ENCODE assay signal across 2 cellular contexts in genomic region chr11:86672007-86672621, GRCh38.
TF ChIP-seq lines count a peak whose summit lies in the region.

TSS of gene ME3 (minus strand) at chr11:86672616.

TF ChIP-seq in A549, 52 proteins besides CTCF, POLR2A, EP300 and RAD21 (continued from another document and continues in another):
- 0 out of 2 replicates have a peak, but pooled peaks have one; percentile 8 for TF ChIP-seq FOSB (CRISPR knock-in tag; IDR thresholded peaks at IDR 0.05)
- TF ChIP-seq MAFK (IDR thresholded peaks at IDR 0.05; ENCODE audit: partially characterized antibody), result no peak
- no peak for TF ChIP-seq CEBPB (IDR thresholded peaks at IDR 0.05)
- TF ChIP-seq EHMT2 (IDR thresholded peaks at IDR 0.05; ENCODE audit: low read depth), result no peak
- TF ChIP-seq FOXS1 (CRISPR knock-in tag; IDR thresholded peaks at IDR 0.05), result no peak
- peak; percentile 80; the same call in 1 of the 2 replicates for TF ChIP-seq ATOH8 (CRISPR knock-in tag; IDR thresholded peaks at IDR 0.05; ENCODE audit: low read depth)
- TF ChIP-seq, protein P1, sequence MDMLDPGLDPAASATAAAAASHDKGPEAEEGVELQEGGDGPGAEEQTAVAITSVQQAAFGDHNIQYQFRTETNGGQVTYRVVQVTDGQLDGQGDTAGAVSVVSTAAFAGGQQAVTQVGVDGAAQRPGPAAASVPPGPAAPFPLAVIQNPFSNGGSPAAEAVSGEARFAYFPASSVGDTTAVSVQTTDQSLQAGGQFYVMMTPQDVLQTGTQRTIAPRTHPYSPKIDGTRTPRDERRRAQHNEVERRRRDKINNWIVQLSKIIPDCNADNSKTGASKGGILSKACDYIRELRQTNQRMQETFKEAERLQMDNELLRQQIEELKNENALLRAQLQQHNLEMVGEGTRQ (IDR thresholded peaks at IDR 0.05), result 0 out of 2 replicates have a peak, but pooled peaks have one; percentile 13
- TF ChIP-seq BCL3 (IDR thresholded peaks at IDR 0.05), result no peak
- no peak for TF ChIP-seq NR3C1 (IDR thresholded peaks at IDR 0.05)
- TF ChIP-seq HES2 (IDR thresholded peaks at IDR 0.05), result no peak
- no peak for TF ChIP-seq MYC (IDR thresholded peaks at IDR 0.05; ENCODE audit: borderline replicate concordance, low read length)
- TF ChIP-seq JUNB (IDR thresholded peaks at IDR 0.05), result no peak
- no peak for TF ChIP-seq KDM5A (IDR thresholded peaks at IDR 0.05)
- TF ChIP-seq MAZ (IDR thresholded peaks at IDR 0.05; ENCODE audit: borderline replicate concordance, low read depth, low read length), result no peak
- TF ChIP-seq, protein P2, sequence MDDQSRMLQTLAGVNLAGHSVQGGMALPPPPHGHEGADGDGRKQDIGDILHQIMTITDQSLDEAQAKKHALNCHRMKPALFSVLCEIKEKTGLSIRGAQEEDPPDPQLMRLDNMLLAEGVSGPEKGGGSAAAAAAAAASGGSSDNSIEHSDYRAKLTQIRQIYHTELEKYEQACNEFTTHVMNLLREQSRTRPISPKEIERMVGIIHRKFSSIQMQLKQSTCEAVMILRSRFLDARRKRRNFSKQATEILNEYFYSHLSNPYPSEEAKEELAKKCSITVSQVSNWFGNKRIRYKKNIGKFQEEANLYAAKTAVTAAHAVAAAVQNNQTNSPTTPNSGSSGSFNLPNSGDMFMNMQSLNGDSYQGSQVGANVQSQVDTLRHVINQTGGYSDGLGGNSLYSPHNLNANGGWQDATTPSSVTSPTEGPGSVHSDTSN (IDR thresholded peaks at IDR 0.05), result no peak
- TF ChIP-seq RNF2 (IDR thresholded peaks at IDR 0.05; ENCODE audit: borderline replicate concordance, low read depth), result peak; percentile 35; the same call in 1 of the 2 replicates
- TF ChIP-seq GATA3 (IDR thresholded peaks at IDR 0.05; ENCODE audit: borderline replicate concordance), result no peak; the same call in 1 of the 2 replicates
- no peak for TF ChIP-seq NFE2L2 (conservative IDR thresholded peaks at IDR 0.05; ENCODE audit: low read length)
- 0 out of 2 replicates have a peak, but pooled peaks have one; percentile 40 for TF ChIP-seq ZNF302 (CRISPR knock-in tag; IDR thresholded peaks at IDR 0.05)
- TF ChIP-seq FOSL2 (IDR thresholded peaks at IDR 0.05), result no peak
- TF ChIP-seq FOSL2 (CRISPR knock-in tag; IDR thresholded peaks at IDR 0.05), result no peak; the same call in 1 of the 2 replicates
- no peak for TF ChIP-seq CBX8 (IDR thresholded peaks at IDR 0.05)
- peak; percentile 32 for TF ChIP-seq PHF8 (IDR thresholded peaks at IDR 0.05; ENCODE audit: borderline replicate concordance, low read depth)
- 0 out of 2 replicates have a peak, but pooled peaks have one; percentile 8 for TF ChIP-seq EHF (CRISPR knock-in tag; IDR thresholded peaks at IDR 0.05)
- no peak for TF ChIP-seq SREBF2 (IDR thresholded peaks at IDR 0.05)
- peak; percentile 31; the same call in 1 of the 2 replicates for TF ChIP-seq HOXB13 (CRISPR knock-in tag; IDR thresholded peaks at IDR 0.05; ENCODE audit: low read depth)
- TF ChIP-seq HOXA7 (CRISPR knock-in tag; IDR thresholded peaks at IDR 0.05), result no peak
- TF ChIP-seq JUN (IDR thresholded peaks at IDR 0.05), result peak; percentile 19 to 80; a peak in 2 of 5 replicates
- TF ChIP-seq, protein P3, sequence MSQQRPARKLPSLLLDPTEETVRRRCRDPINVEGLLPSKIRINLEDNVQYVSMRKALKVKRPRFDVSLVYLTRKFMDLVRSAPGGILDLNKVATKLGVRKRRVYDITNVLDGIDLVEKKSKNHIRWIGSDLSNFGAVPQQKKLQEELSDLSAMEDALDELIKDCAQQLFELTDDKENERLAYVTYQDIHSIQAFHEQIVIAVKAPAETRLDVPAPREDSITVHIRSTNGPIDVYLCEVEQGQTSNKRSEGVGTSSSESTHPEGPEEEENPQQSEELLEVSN (IDR thresholded peaks at IDR 0.05; ENCODE audit: borderline replicate concordance, low read depth), result peak; percentile 88
- TF ChIP-seq HOXB5 (CRISPR knock-in tag; IDR thresholded peaks at IDR 0.05), result peak; percentile 65
- TF ChIP-seq, protein P4, sequence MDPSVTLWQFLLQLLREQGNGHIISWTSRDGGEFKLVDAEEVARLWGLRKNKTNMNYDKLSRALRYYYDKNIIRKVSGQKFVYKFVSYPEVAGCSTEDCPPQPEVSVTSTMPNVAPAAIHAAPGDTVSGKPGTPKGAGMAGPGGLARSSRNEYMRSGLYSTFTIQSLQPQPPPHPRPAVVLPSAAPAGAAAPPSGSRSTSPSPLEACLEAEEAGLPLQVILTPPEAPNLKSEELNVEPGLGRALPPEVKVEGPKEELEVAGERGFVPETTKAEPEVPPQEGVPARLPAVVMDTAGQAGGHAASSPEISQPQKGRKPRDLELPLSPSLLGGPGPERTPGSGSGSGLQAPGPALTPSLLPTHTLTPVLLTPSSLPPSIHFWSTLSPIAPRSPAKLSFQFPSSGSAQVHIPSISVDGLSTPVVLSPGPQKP (IDR thresholded peaks at IDR 0.05; ENCODE audit: low read depth, low read length), result no peak

TF ChIP-seq in HepG2, 621 proteins besides CTCF, POLR2A, EP300 and RAD21 (continued from another document and continues in another):
- TF ChIP-seq, protein P5, sequence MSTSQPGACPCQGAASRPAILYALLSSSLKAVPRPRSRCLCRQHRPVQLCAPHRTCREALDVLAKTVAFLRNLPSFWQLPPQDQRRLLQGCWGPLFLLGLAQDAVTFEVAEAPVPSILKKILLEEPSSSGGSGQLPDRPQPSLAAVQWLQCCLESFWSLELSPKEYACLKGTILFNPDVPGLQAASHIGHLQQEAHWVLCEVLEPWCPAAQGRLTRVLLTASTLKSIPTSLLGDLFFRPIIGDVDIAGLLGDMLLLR (CRISPR knock-in tag; IDR thresholded peaks at IDR 0.05), result 0 out of 2 replicates have a peak, but pooled peaks have one; percentile 35
- TF ChIP-seq ATF2 (CRISPR knock-in tag; IDR thresholded peaks at IDR 0.05) (0 out of 2 replicates have a peak, but pooled peaks have one; percentile 10), IRF2 (CRISPR knock-in tag; IDR thresholded peaks at IDR 0.05) (0 out of 2 replicates have a peak, but pooled peaks have one; percentile 18), PHF8 (CRISPR knock-in tag; IDR thresholded peaks at IDR 0.05) (0 out of 2 replicates have a peak, but pooled peaks have one; percentile 29), PCBP1 (IDR thresholded peaks at IDR 0.05; ENCODE audit: borderline replicate concordance, low read depth, low read length) (0 out of 2 replicates have a peak, but pooled peaks have one; percentile 27), ZBTB7B (CRISPR knock-in tag; IDR thresholded peaks at IDR 0.05) (0 out of 2 replicates have a peak, but pooled peaks have one; percentile 31), ZBTB40 (IDR thresholded peaks at IDR 0.05) (no peak), ZBTB40 (CRISPR knock-in tag; IDR thresholded peaks at IDR 0.05) (no peak), ZBTB1 (CRISPR knock-in tag; IDR thresholded peaks at IDR 0.05; ENCODE audit: borderline replicate concordance) (no peak), ZNF891 (CRISPR knock-in tag; IDR thresholded peaks at IDR 0.05) (no peak), ZNF777 (CRISPR knock-in tag; IDR thresholded peaks at IDR 0.05) (no peak), ZNF687 (CRISPR knock-in tag; IDR thresholded peaks at IDR 0.05) (peak; percentile 53), ZNF652 (CRISPR knock-in tag; IDR thresholded peaks at IDR 0.05; ENCODE audit: borderline replicate concordance, low read depth) (peak; percentile 60)
- TF ChIP-seq, protein P6, sequence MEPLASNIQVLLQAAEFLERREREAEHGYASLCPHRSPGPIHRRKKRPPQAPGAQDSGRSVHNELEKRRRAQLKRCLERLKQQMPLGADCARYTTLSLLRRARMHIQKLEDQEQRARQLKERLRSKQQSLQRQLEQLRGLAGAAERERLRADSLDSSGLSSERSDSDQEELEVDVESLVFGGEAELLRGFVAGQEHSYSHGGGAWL (CRISPR knock-in tag; IDR thresholded peaks at IDR 0.05), result 0 out of 2 replicates have a peak, but pooled peaks have one; percentile 31
- TF ChIP-seq, protein P7, sequence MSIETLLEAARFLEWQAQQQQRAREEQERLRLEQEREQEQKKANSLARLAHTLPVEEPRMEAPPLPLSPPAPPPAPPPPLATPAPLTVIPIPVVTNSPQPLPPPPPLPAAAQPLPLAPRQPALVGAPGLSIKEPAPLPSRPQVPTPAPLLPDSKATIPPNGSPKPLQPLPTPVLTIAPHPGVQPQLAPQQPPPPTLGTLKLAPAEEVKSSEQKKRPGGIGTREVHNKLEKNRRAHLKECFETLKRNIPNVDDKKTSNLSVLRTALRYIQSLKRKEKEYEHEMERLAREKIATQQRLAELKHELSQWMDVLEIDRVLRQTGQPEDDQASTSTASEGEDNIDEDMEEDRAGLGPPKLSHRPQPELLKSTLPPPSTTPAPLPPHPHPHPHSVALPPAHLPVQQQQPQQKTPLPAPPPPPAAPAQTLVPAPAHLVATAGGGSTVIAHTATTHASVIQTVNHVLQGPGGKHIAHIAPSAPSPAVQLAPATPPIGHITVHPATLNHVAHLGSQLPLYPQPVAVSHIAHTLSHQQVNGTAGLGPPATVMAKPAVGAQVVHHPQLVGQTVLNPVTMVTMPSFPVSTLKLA (IDR thresholded peaks at IDR 0.05), result no peak
